ENCODE assay signal across 8 cellular contexts in genomic region chr17:31509095-31509804, GRCh38.
DNase-seq lines count a peak whose midpoint lies in the region; ATAC-seq and TF ChIP-seq lines count a peak whose summit lies in the region.

No MANE protein-coding gene starts in this region.

- peak overlapping the region; percentile 100 for H3K27ac Mint-ChIP-seq in activated naive CD4-positive, alpha-beta T cell treated with anti-CD3 and anti-CD28 coated beads, Interleukin-2, amount 10 ng/mL, durations not matched to agents 7 days and 5 days
- H3K27ac Mint-ChIP-seq in naive thymus-derived CD8-positive, alpha-beta T cell, result peak overlapping the region; percentile 96 to 100 (median 98)

- peak overlapping the region in 1 of 2 donors; percentile 31 for H3K4me3 ChIP-seq in ascending aorta

- no peaks in the 10 kb centered on the region for H3K9me3 ChIP-seq in ascending aorta

- peak overlapping the region; percentile 78 for H3K4me3 Mint-ChIP-seq in activated naive CD4-positive, alpha-beta T cell treated with anti-CD3 and anti-CD28 coated beads, Interleukin-2, amount 10 ng/mL, durations not matched to agents 7 days and 5 days
- H3K4me3 Mint-ChIP-seq in naive thymus-derived CD8-positive, alpha-beta T cell, result peak overlapping the region; percentile 82 to 97 (median 92)

- no peaks in the 10 kb centered on the region for H3K9me3 Mint-ChIP-seq in activated naive CD4-positive, alpha-beta T cell treated with anti-CD3 and anti-CD28 coated beads, Interleukin-2, amount 10 ng/mL, durations not matched to agents 7 days and 5 days
- H3K9me3 Mint-ChIP-seq in naive thymus-derived CD8-positive, alpha-beta T cell, result no peaks in the 10 kb centered on the region

- DNase-seq in activated naive CD4-positive, alpha-beta T cell treated with anti-CD3 and anti-CD28 coated beads, Interleukin-2, amount 10 ng/mL, durations not matched to agents 7 days and 5 days, result peak; percentile 49
- DNase-seq in naive thymus-derived CD8-positive, alpha-beta T cell, result no peak
- no peak for DNase-seq in NCI-H510A (lab: John Stamatoyannopoulos, UW)
- DNase-seq in ascending aorta (ENCODE audit: low spot score in 2 of 2), result no peak
- no peak for DNase-seq in NCI-H2107 treated with DMSO at 0.1 percent for 48 hours (lab: John Stamatoyannopoulos, UW; ENCODE audit: unreplicated experiment)

- H3K4me1 Mint-ChIP-seq in activated naive CD4-positive, alpha-beta T cell treated with anti-CD3 and anti-CD28 coated beads, Interleukin-2, amount 10 ng/mL, durations not matched to agents 7 days and 5 days, result peaks cover 53% of the 10 kb centered on the region
- H3K4me1 Mint-ChIP-seq in naive thymus-derived CD8-positive, alpha-beta T cell, result peaks cover 37 to 89% (median 77%) of the 10 kb centered on the region in 4 donors

- peaks cover 12% of the 10 kb centered on the region for H3K36me3 Mint-ChIP-seq in activated naive CD4-positive, alpha-beta T cell treated with anti-CD3 and anti-CD28 coated beads, Interleukin-2, amount 10 ng/mL, durations not matched to agents 7 days and 5 days
- H3K36me3 Mint-ChIP-seq in naive thymus-derived CD8-positive, alpha-beta T cell, result no peaks in the 10 kb centered on the region

- CTCF ChIA-PET in activated naive CD4-positive, alpha-beta T cell treated with anti-CD3 and anti-CD28 coated beads, Interleukin-2, amount 10 ng/mL, durations not matched to agents 7 days and 5 days (lab: Charles Lee), result interaction anchor here (0.9 to 6.8 kb wide), 12 partner anchors 8 to 333 kb away, joined by 3 to 41 read pairs (median 6); no protein-coding TSS in a partner anchor

- H3K27me3 ChIP-seq in ascending aorta, result no peaks in the 10 kb centered on the region

- H3K27me3 Mint-ChIP-seq in activated naive CD4-positive, alpha-beta T cell treated with anti-CD3 and anti-CD28 coated beads, Interleukin-2, amount 10 ng/mL, durations not matched to agents 7 days and 5 days, result no peaks in the 10 kb centered on the region
- H3K27me3 Mint-ChIP-seq in naive thymus-derived CD8-positive, alpha-beta T cell, result no peaks in the 10 kb centered on the region

- intact Hi-C loops in ascending aorta (cut with DNase I), result no loop called here

- peak; percentile 28 for ATAC-seq in GM18861 (IDR thresholded peaks at IDR 0.05; ENCODE audit: unreplicated experiment)
- ATAC-seq in HG02885 (IDR thresholded peaks at IDR 0.05; ENCODE audit: poor library complexity, unreplicated experiment), result peak; percentile 17
- ATAC-seq in naive thymus-derived CD8-positive, alpha-beta T cell, result no peak
- no peak for ATAC-seq in HG02588 (IDR thresholded peaks at IDR 0.05; ENCODE audit: unreplicated experiment)

- peak overlapping the region in 1 of 2 donors; percentile 35 for H3K27ac ChIP-seq in ascending aorta

- H3K36me3 ChIP-seq in ascending aorta, result no peaks in the 10 kb centered on the region

- TF ChIP-seq CTCF in ascending aorta (IDR thresholded peaks at IDR 0.05), result no peak

- H3K4me1 ChIP-seq in ascending aorta, result peaks cover 5 to 18% of the 10 kb centered on the region in 2 donors

- POLR2A ChIA-PET in naive thymus-derived CD8-positive, alpha-beta T cell (lab: Charles Lee), result interaction anchor here (0.6 to 10.7 kb wide), 13 partner anchors 8 to 599 kb away, joined by 3 to 264 read pairs (median 5); no protein-coding TSS in a partner anchor

Comparison
In these comparisons a context has a peak if more than half of its experiments do, and no peak if none do; other contexts are left out.
1. ATAC-seq: peak in GM18861 (single experiment) and HG02885 (single experiment); none in naive thymus-derived CD8-positive, alpha-beta T cell (0 of 2) and HG02588 (single experiment).